Comparison of ENCODE assay signal across 19 cellular contexts in the genomic region with DNA sequence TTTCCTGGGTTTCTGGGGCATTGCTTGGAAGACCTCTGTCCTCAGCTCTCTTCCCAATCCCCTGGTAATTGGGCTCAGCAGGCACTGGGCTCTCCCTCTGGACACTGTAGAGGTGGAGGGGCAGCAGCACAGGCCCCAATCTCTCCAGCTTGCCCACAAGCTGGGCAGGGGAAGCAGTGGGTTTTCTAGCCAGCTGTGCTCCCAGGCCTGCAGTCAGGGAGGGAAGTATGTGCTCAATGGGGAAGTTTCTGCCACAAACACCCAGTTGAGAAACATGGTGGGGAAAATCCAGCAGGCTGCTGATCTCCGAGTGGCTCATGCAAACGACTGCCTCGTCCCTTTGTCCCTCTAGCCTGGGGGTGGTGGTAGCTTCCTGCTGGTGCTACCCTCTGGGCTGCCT. TPM values are rescaled to one million over a fixed set of nuclear protein-coding genes. Genes with fewer than 3 reads are reported as not detected.
DNase-seq lines count a peak whose midpoint lies in the region; ATAC-seq and TF ChIP-seq lines count a peak whose summit lies in the region.
"Had no signal": no experiment of that assay in that cellular context is flagged by ENCODE, and none has a peak within 500 bp of the region (broad histone marks: within the 10 kb centered on the region; RNA-seq: fewer than 3 reads in every experiment).

No MANE protein-coding gene starts in this region.

- no peak for TF ChIP-seq CTCF in left lung (IDR thresholded peaks at IDR 0.05)
- TF ChIP-seq CTCF in transverse colon (IDR thresholded peaks at IDR 0.05): no peak
- TF ChIP-seq CTCF in testis (IDR thresholded peaks at IDR 0.05): no peak

- in situ Hi-C loops in transverse colon (cut with MboI; ENCODE audit: low pct_ligation_motif_present in 1 of 4, low pct_unique_long_range_greater_than_20kb in 1 of 4, low sequenced_read_pairs in 3 of 4): no loop called here

- no peak for DNase-seq in left ventricle myocardium superior
- DNase-seq in right cardiac atrium: no peak
- peak; percentile 60 for DNase-seq in NOMO-1 treated with DMSO at 0.1 percent for 48 hours (lab: John Stamatoyannopoulos, UW; ENCODE audit: unreplicated experiment)
- peak; percentile 70 to 84 for DNase-seq in left lung
- peak; percentile 14 for DNase-seq in transverse colon
- DNase-seq in activated CD4-positive, CD25-positive, alpha-beta regulatory T cell (lab: John Stamatoyannopoulos, UW): no peak
- DNase-seq in NCI-H526 treated with DMSO at 0.1 percent for 48 hours (lab: John Stamatoyannopoulos, UW): no peak
- no peak for DNase-seq in testis
- DNase-seq: activated CD4-positive, alpha-beta memory T cell treated with anti-CD3 and anti-CD28 coated beads, Interleukin-2, amount 10 ng/mL, durations not matched to agents 7 days and 5 days; activated T-cell treated with anti-CD3 and anti-CD28 coated beads, Interleukin-2, amount 50 U/mL, for 24 hours; CD4-positive, alpha-beta T cell; DMS153; foreskin fibroblast; NCI-H1105 treated with DMSO at 0.1 percent for 48 hours; NCI-H2107; NCI-H524; Peyer's patch had no signal

- intact Hi-C loops in left ventricle myocardium superior (cut with micrococcal nuclease) (no loop called here), right cardiac atrium (cut with DNase I) (no loop called here), left lung (cut with DNase I) (no loop called here), transverse colon (cut with DNase I; ENCODE audit: low total_unique reads) (no loop called here), testis (cut with DNase I; ENCODE audit: low total_unique reads) (no loop called here)

- H3K9me3 ChIP-seq in right cardiac atrium (ENCODE audit: control insufficient read depth, low read length): no peaks in the 10 kb centered on the region
- no peaks in the 10 kb centered on the region for H3K9me3 ChIP-seq in left lung
- no peaks in the 10 kb centered on the region for H3K9me3 ChIP-seq in transverse colon
- H3K9me3 ChIP-seq in testis: no peaks in the 10 kb centered on the region
- H3K9me3 ChIP-seq: Peyer's patch had no signal

- H3K36me3 ChIP-seq in left lung (no peaks in the 10 kb centered on the region), transverse colon (no peaks in the 10 kb centered on the region), testis (ENCODE audit: low read depth, missing control alignments) (no peaks in the 10 kb centered on the region)
- H3K36me3 ChIP-seq: Peyer's patch had no signal

- TF ChIP-seq EP300 in transverse colon (IDR thresholded peaks at IDR 0.05; ENCODE audit: low read depth): no peak

- H3K4me1 ChIP-seq in right cardiac atrium (ENCODE audit: control insufficient read depth, insufficient read depth, low read length): peaks cover 4% of the 10 kb centered on the region
- H3K4me1 ChIP-seq in left lung: peaks cover 9 to 73% of the 10 kb centered on the region in 2 donors
- peaks cover 20 to 38% (median 31%) of the 10 kb centered on the region in 4 donors for H3K4me1 ChIP-seq in transverse colon
- H3K4me1 ChIP-seq in testis: no peaks in the 10 kb centered on the region

- peak; percentile 52 for ATAC-seq in left ventricle myocardium superior
- no peak for ATAC-seq in right cardiac atrium
- ATAC-seq in left lung: peak; percentile 29
- ATAC-seq: GM23338 had no signal

- WGBS in right cardiac atrium: 63% methylated on average over 3 of the region's 3 CpGs
- WGBS in transverse colon (ENCODE audit: low coverage in 1 of 2), 2 donors: 67% methylated on average over 3 of the region's 3 CpGs; no CpG with 5 or more reads in 1 of the 2 donors
- 83 to 86% methylated on average over 3 of the region's 3 CpGs for WGBS in testis, 2 donors

- H3K4me3 ChIP-seq in right cardiac atrium (ENCODE audit: low read length) (no peak overlapping the region), left lung (no peak overlapping the region), transverse colon (no peak overlapping the region), testis (no peak overlapping the region)
- H3K4me3 ChIP-seq: coronary artery, GM23338, Peyer's patch had no signal

- no peak overlapping the region for H3K27ac ChIP-seq in right cardiac atrium (ENCODE audit: low read length)
- H3K27ac ChIP-seq in left lung: peak overlapping the region in 1 of 2 donors; percentile 83
- H3K27ac ChIP-seq in transverse colon: no peak overlapping the region
- no peak overlapping the region for H3K27ac ChIP-seq in testis
- H3K27ac ChIP-seq: Peyer's patch had no signal

- H3K27me3 ChIP-seq in right cardiac atrium (ENCODE audit: control insufficient read depth, insufficient read depth) (no peaks in the 10 kb centered on the region), left lung (no peaks in the 10 kb centered on the region), transverse colon (no peaks in the 10 kb centered on the region), testis (no peaks in the 10 kb centered on the region)
- H3K27me3 ChIP-seq: Peyer's patch had no signal

- TF ChIP-seq POLR2A in transverse colon (IDR thresholded peaks at IDR 0.05) (no peak), testis (IDR thresholded peaks at IDR 0.05) (no peak)

RNA-seq across cellular contexts. Expression of gene RFT1, which starts 12.8 kb away (rescaled TPM):
- 8.5 TPM for total RNA-seq in left ventricle myocardium superior
- 10 to 100 TPM; 10.6 to 12.9 (median 12.6) TPM for total RNA-seq in right cardiac atrium
- polyA plus RNA-seq in right cardiac atrium: 7.0 TPM
- 10 to 100 TPM; 24.3 to 28.0 TPM for total RNA-seq in left lung
- total RNA-seq in transverse colon: 10 to 100 TPM in 1 of 4 donors, 1 to 10 TPM in 3; 2.2 to 10.3 (median 8.5) TPM
- total RNA-seq in testis: 10 to 100 TPM; 27.2 to 33.9 TPM
- 36.8 TPM for polyA plus RNA-seq in testis (ENCODE audit: insufficient read depth, low read depth, low replicate concordance)

RNA-seq across cellular contexts. Expression of gene PRKCD, which starts 18.0 kb away (rescaled TPM):
- 13.2 TPM for total RNA-seq in left ventricle myocardium superior
- 10 to 100 TPM; 26.2 to 34.4 (median 31.3) TPM for total RNA-seq in right cardiac atrium
- 20.9 TPM for polyA plus RNA-seq in right cardiac atrium
- total RNA-seq in left lung: 10 to 100 TPM; 73.2 to 73.7 TPM
- total RNA-seq in transverse colon: 10 to 100 TPM; 43.8 to 78.9 (median 55.9) TPM
- 10 to 100 TPM; 36.3 to 44.5 TPM for total RNA-seq in testis
- polyA plus RNA-seq in testis (ENCODE audit: insufficient read depth, low read depth, low replicate concordance): 42.3 TPM

Comparison
In these comparisons a context has a peak if more than half of its experiments do, and no peak if none do; other contexts are left out.
1. ATAC-seq: peak in left ventricle myocardium superior (single experiment) and left lung (single experiment); none in right cardiac atrium (0 of 2).
2. DNase-seq: peak in NOMO-1 treated with DMSO at 0.1 percent for 48 hours (single experiment), left lung (2 of 2) and transverse colon (single experiment); none in left ventricle myocardium superior (single experiment), right cardiac atrium (0 of 3), activated CD4-positive, CD25-positive, alpha-beta regulatory T cell (0 of 4), NCI-H526 treated with DMSO at 0.1 percent for 48 hours (single experiment) and testis (single experiment).